In genomic region chr10:26085549-26085948, GRCh38 we compare ENCODE assay signal across 15 cellular contexts.
DNase-seq lines count a peak whose midpoint lies in the region; ATAC-seq and TF ChIP-seq lines count a peak whose summit lies in the region.
"Had no signal": no experiment of that assay in that cellular context is flagged by ENCODE, and none has a peak within 500 bp of the region (broad histone marks: within the 10 kb centered on the region; RNA-seq: fewer than 3 reads in every experiment).

No MANE protein-coding gene starts in this region.

- peaks cover 31% of the 10 kb centered on the region for H3K36me3 Mint-ChIP-seq in endodermal cell (ENCODE audit: low read depth)
- H3K36me3 Mint-ChIP-seq in neural progenitor cell, result no peaks in the 10 kb centered on the region
- no peaks in the 10 kb centered on the region for H3K36me3 Mint-ChIP-seq in CD4-positive, alpha-beta T cell (ENCODE audit: low read depth)

- H3K9ac ChIP-seq in endodermal cell (ENCODE audit: extremely low read depth, low read length, poor library complexity, severe bottlenecking), result no peak overlapping the region
- H3K9ac ChIP-seq in neural progenitor cell, result no peak overlapping the region
- H3K9ac ChIP-seq: BLaER1 treated with 17β-estradiol and CSF1 and Interleukin-3, amounts not matched to agents 10 nM and 100 nM; GM23248 had no signal

- H3K9me3 Mint-ChIP-seq in endodermal cell (peaks cover 7% of the 10 kb centered on the region), neural progenitor cell (no peaks in the 10 kb centered on the region)
- H3K9me3 Mint-ChIP-seq in CD4-positive, alpha-beta T cell, result no peaks in the 10 kb centered on the region

- WGBS in endodermal cell (ENCODE audit: insufficient coverage in 1 of 2, insufficient read length in 1 of 2), 2 experiments, result 85% methylated on average over 3 of the region's 3 CpGs; no CpG with 5 or more reads in 1 of the 2 experiments

- H3K79me2 ChIP-seq in neural progenitor cell (ENCODE audit: low read depth), result no peaks in the 10 kb centered on the region

- CTCF ChIA-PET in CD4-positive, alpha-beta T cell (lab: Charles Lee), result no interaction called here

- H3K4me3 Mint-ChIP-seq in endodermal cell (no peak overlapping the region), neural progenitor cell (no peak overlapping the region)
- H3K4me3 Mint-ChIP-seq in CD4-positive, alpha-beta T cell, result no peak overlapping the region
- H3K4me3 Mint-ChIP-seq: B cell had no signal

- peaks cover 3% of the 10 kb centered on the region for H3K27me3 Mint-ChIP-seq in endodermal cell (ENCODE audit: insufficient read depth)
- H3K27me3 Mint-ChIP-seq in neural progenitor cell (ENCODE audit: insufficient read depth, low read depth), result no peaks in the 10 kb centered on the region
- H3K27me3 Mint-ChIP-seq in CD4-positive, alpha-beta T cell, result peaks cover 36% of the 10 kb centered on the region

- no peaks in the 10 kb centered on the region for H3K36me3 ChIP-seq in H7 (replicated peaks; ENCODE audit: control insufficient read depth, insufficient read depth, low read length)
- peaks cover 19% of the 10 kb centered on the region for H3K36me3 ChIP-seq in endodermal cell (ENCODE audit: control insufficient read depth, insufficient read depth, low read length)
- H3K36me3 ChIP-seq in neural progenitor cell, result no peaks in the 10 kb centered on the region
- H3K36me3 ChIP-seq: BLaER1 treated with 17β-estradiol and CSF1 and Interleukin-3, amounts not matched to agents 10 nM and 100 nM; HAP-1 had no signal

- intact Hi-C loops in CD4-positive, alpha-beta T cell (cut with DNase I, micrococcal nuclease), result no loop called here

- H3K4me2 ChIP-seq in neural progenitor cell, result no peak overlapping the region
- H3K4me2 ChIP-seq: BLaER1 treated with 17β-estradiol and CSF1 and Interleukin-3, amounts not matched to agents 10 nM and 100 nM had no signal

- no peak overlapping the region for H3K27ac ChIP-seq in endodermal cell (ENCODE audit: low read depth, low read length)
- H3K27ac ChIP-seq in neural progenitor cell, result no peak overlapping the region
- H3K27ac ChIP-seq in CD4-positive, alpha-beta T cell (ENCODE audit: low read depth, low read length), result no peak overlapping the region
- H3K27ac ChIP-seq: BLaER1 treated with 17β-estradiol and CSF1 and Interleukin-3, amounts not matched to agents 10 nM and 100 nM; GM23248; HL-60 had no signal

- TF ChIP-seq CTCF in endodermal cell (conservative IDR thresholded peaks at IDR 0.05), result no peak
- TF ChIP-seq CTCF in neural progenitor cell (IDR thresholded peaks at IDR 0.05), result no peak
- no peak for TF ChIP-seq CTCF in CD4-positive, alpha-beta T cell (IDR thresholded peaks at IDR 0.05)

- no peak overlapping the region for H3K4me3 ChIP-seq in H7 (ENCODE audit: insufficient read depth, low read depth, low read length)
- H3K4me3 ChIP-seq in endodermal cell (ENCODE audit: low read length), result peak overlapping the region; percentile 1
- H3K4me3 ChIP-seq in neural progenitor cell, result no peak overlapping the region
- H3K4me3 ChIP-seq: BLaER1 treated with 17β-estradiol and CSF1 and Interleukin-3, amounts not matched to agents 10 nM and 100 nM; GM23248; HAP-1 had no signal

- H3K27me3 ChIP-seq in H7 (ENCODE audit: control insufficient read depth, insufficient read depth, low read length) (no peaks in the 10 kb centered on the region), endodermal cell (ENCODE audit: control insufficient read depth, insufficient read depth, low read length, poor library complexity, severe bottlenecking) (no peaks in the 10 kb centered on the region), neural progenitor cell (no peaks in the 10 kb centered on the region)
- peaks cover 10% of the 10 kb centered on the region for H3K27me3 ChIP-seq in CD4-positive, alpha-beta T cell (ENCODE audit: control insufficient read depth, insufficient read depth, low read length)
- H3K27me3 ChIP-seq: BLaER1 treated with 17β-estradiol and CSF1 and Interleukin-3, amounts not matched to agents 10 nM and 100 nM had no signal

- peaks cover 1% of the 10 kb centered on the region for H3K9me3 ChIP-seq in endodermal cell (ENCODE audit: control insufficient read depth, low read length)
- H3K9me3 ChIP-seq in neural progenitor cell (ENCODE audit: low read depth), result no peaks in the 10 kb centered on the region
- H3K9me3 ChIP-seq in CD4-positive, alpha-beta T cell (ENCODE audit: control insufficient read depth, low read length), result no peaks in the 10 kb centered on the region
- H3K9me3 ChIP-seq: BLaER1 treated with 17β-estradiol and CSF1 and Interleukin-3, amounts not matched to agents 10 nM and 100 nM; HAP-1 had no signal

- no peak overlapping the region for H2AFZ ChIP-seq in neural progenitor cell (replicated peaks)
- H2AFZ ChIP-seq: GM23248 had no signal

- H3K27ac Mint-ChIP-seq in endodermal cell (no peak overlapping the region), neural progenitor cell (no peak overlapping the region)
- H3K27ac Mint-ChIP-seq in CD4-positive, alpha-beta T cell, result no peak overlapping the region
- H3K27ac Mint-ChIP-seq: B cell had no signal

- peaks cover 22% of the 10 kb centered on the region for H3K4me1 Mint-ChIP-seq in endodermal cell
- H3K4me1 Mint-ChIP-seq in neural progenitor cell, result no peaks in the 10 kb centered on the region
- no peaks in the 10 kb centered on the region for H3K4me1 Mint-ChIP-seq in CD4-positive, alpha-beta T cell (ENCODE audit: low read depth)
- H3K4me1 Mint-ChIP-seq: B cell had no signal

- POLR2A ChIA-PET in CD4-positive, alpha-beta T cell (lab: Charles Lee), result no interaction called here

- peak; percentile 39 for DNase-seq in H7
- peak; percentile 69 for DNase-seq in endodermal cell
- DNase-seq in iPS-NIHi11 (ENCODE audit: low spot score), result peak; percentile 38
- peak; percentile 29 for DNase-seq in neural progenitor cell (ENCODE audit: low spot score)
- DNase-seq in NCI-H774 (lab: John Stamatoyannopoulos, UW), result no peak
- DNase-seq in CD4-positive, alpha-beta T cell, result no peak
- DNase-seq in SIG-M5 treated with dmso at 0.1 percent for 504 hours (lab: John Stamatoyannopoulos, UW; ENCODE audit: unreplicated experiment), result no peak
- DNase-seq: Caco-2, GDM1, GM23248 had no signal

- H3F3A ChIP-seq in neural progenitor cell (ENCODE audit: low read depth), result no peaks in the 10 kb centered on the region

- ATAC-seq in HG03175 (IDR thresholded peaks at IDR 0.05; ENCODE audit: unreplicated experiment), result no peak
- no peak for ATAC-seq in CD4-positive, alpha-beta T cell (ENCODE audit: poor library complexity)

- peaks cover 7% of the 10 kb centered on the region for H3K4me1 ChIP-seq in endodermal cell (ENCODE audit: control insufficient read depth, insufficient read depth, low read length)
- no peaks in the 10 kb centered on the region for H3K4me1 ChIP-seq in neural progenitor cell
- H3K4me1 ChIP-seq: BLaER1 treated with 17β-estradiol and CSF1 and Interleukin-3, amounts not matched to agents 10 nM and 100 nM; HAP-1 had no signal

- H4K20me1 ChIP-seq in neural progenitor cell (ENCODE audit: low read depth), result no peaks in the 10 kb centered on the region
- H4K20me1 ChIP-seq: BLaER1 treated with 17β-estradiol and CSF1 and Interleukin-3, amounts not matched to agents 10 nM and 100 nM had no signal

Comparison
In these comparisons a context has a peak if more than half of its experiments do, and no peak if none do; other contexts are left out.
1. DNase-seq: peak in H7 (single experiment), endodermal cell (single experiment), iPS-NIHi11 (single experiment) and neural progenitor cell (single experiment); none in NCI-H774 (single experiment), CD4-positive, alpha-beta T cell (0 of 10) and SIG-M5 treated with dmso at 0.1 percent for 504 hours (single experiment).